ENCODE assay signal across 8 cellular contexts in the genomic region with DNA sequence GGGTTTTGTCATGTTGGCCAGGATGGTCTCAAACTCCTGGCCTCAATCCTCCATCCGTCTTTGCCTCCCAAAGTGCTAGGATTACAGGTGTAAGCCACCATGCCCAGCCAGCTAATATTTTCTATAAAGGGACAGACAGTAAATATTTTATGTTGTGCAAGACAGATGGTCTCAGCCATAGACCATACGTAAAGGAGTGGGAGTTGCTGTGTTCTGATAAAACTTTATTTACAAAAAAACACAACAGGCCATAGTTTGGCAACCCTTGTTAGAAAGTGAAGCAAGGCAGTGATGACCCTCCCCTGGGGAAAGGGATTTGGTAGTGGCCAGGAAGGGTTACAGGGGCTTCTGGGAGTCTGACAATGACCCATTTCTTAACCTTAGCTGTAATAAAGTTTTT.
"Had no signal": no experiment of that assay in that cellular context is flagged by ENCODE, and none has a peak within 500 bp of the region (broad histone marks: within the 10 kb centered on the region; RNA-seq: fewer than 3 reads in every experiment).

No MANE protein-coding gene starts in this region.

- DNase-seq: GDM1, GF-D8 had no signal

- H3K4me3 ChIP-seq: GM12878 had no signal

- FAIRE-seq: G401.6, GM12878, GM12891, GM12892, GM18507, GM19239 had no signal

- ATAC-seq: GM12878 had no signal
